In genomic region chr9:134912126-134912840, GRCh38 we compare ENCODE assay signal across 1 cellular context.
TF ChIP-seq lines count a peak whose summit lies in the region.

No MANE protein-coding gene starts in this region.

TF ChIP-seq in SK-N-SH treated with all-trans-retinoic acid at 6 μM for 48 hours, 23 proteins besides CTCF, POLR2A, EP300 and RAD21 (continued from another document):
- TF ChIP-seq, protein P1, sequence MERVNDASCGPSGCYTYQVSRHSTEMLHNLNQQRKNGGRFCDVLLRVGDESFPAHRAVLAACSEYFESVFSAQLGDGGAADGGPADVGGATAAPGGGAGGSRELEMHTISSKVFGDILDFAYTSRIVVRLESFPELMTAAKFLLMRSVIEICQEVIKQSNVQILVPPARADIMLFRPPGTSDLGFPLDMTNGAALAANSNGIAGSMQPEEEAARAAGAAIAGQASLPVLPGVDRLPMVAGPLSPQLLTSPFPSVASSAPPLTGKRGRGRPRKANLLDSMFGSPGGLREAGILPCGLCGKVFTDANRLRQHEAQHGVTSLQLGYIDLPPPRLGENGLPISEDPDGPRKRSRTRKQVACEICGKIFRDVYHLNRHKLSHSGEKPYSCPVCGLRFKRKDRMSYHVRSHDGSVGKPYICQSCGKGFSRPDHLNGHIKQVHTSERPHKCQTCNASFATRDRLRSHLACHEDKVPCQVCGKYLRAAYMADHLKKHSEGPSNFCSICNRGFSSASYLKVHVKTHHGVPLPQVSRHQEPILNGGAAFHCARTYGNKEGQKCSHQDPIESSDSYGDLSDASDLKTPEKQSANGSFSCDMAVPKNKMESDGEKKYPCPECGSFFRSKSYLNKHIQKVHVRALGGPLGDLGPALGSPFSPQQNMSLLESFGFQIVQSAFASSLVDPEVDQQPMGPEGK (CRISPR knock-in tag; IDR thresholded peaks at IDR 0.05; ENCODE audit: borderline replicate concordance), result no peak
